Comparison of ENCODE assay signal across 11 cellular contexts in genomic region chr11:47233051-47233450, GRCh38.
"Had no signal": no experiment of that assay in that cellular context is flagged by ENCODE, and none has a peak within 500 bp of the region (broad histone marks: within the 10 kb centered on the region; RNA-seq: fewer than 3 reads in every experiment).

No MANE protein-coding gene starts in this region.

- H3K27me3 Mint-ChIP-seq: activated naive CD4-positive, alpha-beta T cell treated with anti-CD3 and anti-CD28 coated beads, Interleukin-2, amount 50 U/mL, for 24 hours; stimulated activated naive CD8-positive, alpha-beta T cell treated with anti-CD3 and anti-CD28 coated beads, Interleukin-15, amount 100 ng/mL, for 72 hours had no signal

- ATAC-seq: gastroesophageal sphincter; stimulated activated naive CD8-positive, alpha-beta T cell treated with anti-CD3 and anti-CD28 coated beads, Interleukin-15, amount 100 ng/mL, for 72 hours; upper lobe of right lung had no signal

- DNase-seq: activated effector memory CD4-positive, alpha-beta T cell treated with Interleukin-2 at 50 U/mL for 16 hours; heart right ventricle; mammary epithelial cell; stimulated activated CD4-positive, alpha-beta T cell treated with anti-CD3 and anti-CD28 coated beads, Interleukin-1b, Interleukin-23, amount 100 ng/mL, for 48 hours; stimulated activated naive CD8-positive, alpha-beta T cell treated with anti-CD3 and anti-CD28 coated beads, Interleukin-15, amount 100 ng/mL, for 72 hours; T-helper 9 cell; upper lobe of right lung had no signal

- H3K27ac ChIP-seq: neural progenitor cell, thoracic aorta, upper lobe of right lung had no signal

- H3K36me3 ChIP-seq: neural progenitor cell had no signal

- H3K4me1 ChIP-seq: neural progenitor cell, upper lobe of right lung had no signal

- H3K27ac Mint-ChIP-seq: activated naive CD4-positive, alpha-beta T cell treated with anti-CD3 and anti-CD28 coated beads, Interleukin-2, amount 50 U/mL, for 24 hours; neural progenitor cell had no signal

- H3K9me3 ChIP-seq: gastroesophageal sphincter, heart right ventricle, thoracic aorta, upper lobe of right lung had no signal

- H3K4me3 Mint-ChIP-seq: activated naive CD4-positive, alpha-beta T cell treated with anti-CD3 and anti-CD28 coated beads, Interleukin-2, amount 50 U/mL, for 24 hours; neural progenitor cell had no signal

- H3K9me3 Mint-ChIP-seq: activated naive CD4-positive, alpha-beta T cell treated with anti-CD3 and anti-CD28 coated beads, Interleukin-2, amount 50 U/mL, for 24 hours; neural progenitor cell; stimulated activated naive CD8-positive, alpha-beta T cell treated with anti-CD3 and anti-CD28 coated beads, Interleukin-15, amount 100 ng/mL, for 72 hours had no signal

- H3K4me3 ChIP-seq: gastroesophageal sphincter, heart right ventricle, neural progenitor cell, thoracic aorta, upper lobe of right lung had no signal

- H3K27me3 ChIP-seq: gastroesophageal sphincter, heart right ventricle, neural progenitor cell, upper lobe of right lung had no signal
